7 cellular contexts compared by ENCODE assay signal in the genomic region with DNA sequence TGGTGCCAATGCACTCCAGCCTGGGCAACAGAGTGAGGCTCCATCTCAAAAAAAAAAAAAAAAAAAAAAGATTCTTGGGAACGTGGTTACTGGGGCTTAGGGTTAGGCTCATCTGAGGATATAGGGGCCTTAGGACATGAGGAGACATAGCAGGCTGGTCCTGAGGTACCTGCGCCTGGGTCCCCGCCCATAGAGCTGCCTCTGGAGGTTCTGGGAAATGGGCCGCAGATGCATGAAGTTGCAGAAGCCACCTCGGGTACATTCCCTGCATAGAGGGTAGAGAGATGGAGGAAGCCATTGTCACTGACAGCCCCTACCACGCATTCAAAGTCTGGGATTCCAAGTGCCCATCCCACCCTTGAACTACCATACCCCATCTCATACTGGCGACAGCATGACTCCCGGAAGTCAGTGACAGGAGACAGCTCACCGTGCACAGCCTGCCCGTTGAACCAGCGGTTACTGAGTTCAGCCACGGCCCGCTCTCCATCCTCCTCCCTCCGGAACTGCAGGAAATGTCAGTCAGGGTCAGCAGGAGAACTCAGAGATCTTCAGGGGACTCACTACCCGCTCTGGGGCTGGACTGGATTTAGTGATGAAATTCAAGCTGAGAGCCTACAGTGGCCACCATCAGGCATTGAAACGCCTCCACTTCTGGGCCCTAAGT. TPM values are rescaled to one million over a fixed set of nuclear protein-coding genes. Genes with fewer than 3 reads are reported as not detected.
A peak's percentile ranks its signal among the peaks of the same experiment; 100 is the strongest.
DNase-seq lines count a peak whose midpoint lies in the region; ATAC-seq and TF ChIP-seq lines count a peak whose summit lies in the region.
"Had no signal": no experiment of that assay in that cellular context is flagged by ENCODE, and none has a peak within 500 bp of the region (broad histone marks: within the 10 kb centered on the region; RNA-seq: fewer than 3 reads in every experiment).

No MANE protein-coding gene starts in this region.

- CTCF ChIA-PET in RWPE1 (lab: Yijun Ruan, JAX), result interaction anchor here (0.6 kb wide), 1 partner anchor 49 kb away, joined by 3 read pairs; no protein-coding TSS in a partner anchor

- no peaks in the 10 kb centered on the region for H3K27me3 Mint-ChIP-seq in mesothelial cell of epicardium (ENCODE audit: low read depth)

- TF ChIP-seq CTCF in C4-2B (conservative IDR thresholded peaks at IDR 0.05) (no peak), RWPE1 (conservative IDR thresholded peaks at IDR 0.05; ENCODE audit: low read depth) (no peak), mesothelial cell of epicardium (IDR thresholded peaks at IDR 0.05; ENCODE audit: unreplicated experiment) (no peak)

- DNase-seq in RWPE1 (ENCODE audit: low spot score) (no peak), mesothelial cell of epicardium (ENCODE audit: low spot score in 2 of 2, unreplicated experiment in 2 of 2) (no peak), NCI-H446 (lab: John Stamatoyannopoulos, UW) (no peak)
- DNase-seq in central memory CD4-positive, alpha-beta T cell, result no peak
- DNase-seq: NCI-H446 treated with DMSO at 0.1 percent for 48 hours had no signal

- peak overlapping the region; percentile 99 for H3K4me3 Mint-ChIP-seq in mesothelial cell of epicardium

- H3K27ac ChIP-seq in C4-2B (peak overlapping the region; percentile 89; the same call in 1 of the 2 replicates), RWPE1 (peak overlapping the region; percentile 98)

- POLR2A ChIA-PET in RWPE1 (lab: Yijun Ruan, JAX; ENCODE audit: low non-redundant PET), result interaction anchor here (0.6 kb wide), 1 partner anchor 12 kb away, joined by 6 read pairs; no protein-coding TSS in a partner anchor

- H3K36me3 Mint-ChIP-seq in mesothelial cell of epicardium, result peaks cover 6% of the 10 kb centered on the region

- H3K4me1 Mint-ChIP-seq in mesothelial cell of epicardium, result peaks cover 37% of the 10 kb centered on the region

- H3K27ac Mint-ChIP-seq in mesothelial cell of epicardium, result no peak overlapping the region

- ATAC-seq in HG03432 (IDR thresholded peaks at IDR 0.05; ENCODE audit: unreplicated experiment), result no peak

- H3K9me3 Mint-ChIP-seq in mesothelial cell of epicardium, result no peaks in the 10 kb centered on the region

RNA-seq across cellular contexts. Expression of gene U2AF1L4, which starts 1.4 kb away (rescaled TPM):
- 39.4 to 42.5 TPM (median 42.4 TPM) in 3 replicates for total RNA-seq in mesothelial cell of epicardium

RNA-seq across cellular contexts. Expression of gene IGFLR1, which starts 1.5 kb away (rescaled TPM):
- 2.7 to 3.2 TPM (median 2.8 TPM) in 3 replicates for total RNA-seq in mesothelial cell of epicardium

RNA-seq across cellular contexts. Expression of gene PSENEN, which starts 1.7 kb away (rescaled TPM):
- total RNA-seq in mesothelial cell of epicardium, result 45.2 to 54.9 TPM (median 45.7 TPM) in 3 replicates

RNA-seq across cellular contexts. Expression of gene LIN37, which starts 4.6 kb away (rescaled TPM):
- 11.8 to 12.9 TPM (median 12.0 TPM) in 3 replicates for total RNA-seq in mesothelial cell of epicardium

RNA-seq across cellular contexts. Expression of gene HSPB6, which starts 13.1 kb away (rescaled TPM):
- total RNA-seq in mesothelial cell of epicardium, result 18.8 to 21.7 TPM (median 20.3 TPM) in 3 replicates
